ENCODE assay signal across 3 cellular contexts in the genomic region with DNA sequence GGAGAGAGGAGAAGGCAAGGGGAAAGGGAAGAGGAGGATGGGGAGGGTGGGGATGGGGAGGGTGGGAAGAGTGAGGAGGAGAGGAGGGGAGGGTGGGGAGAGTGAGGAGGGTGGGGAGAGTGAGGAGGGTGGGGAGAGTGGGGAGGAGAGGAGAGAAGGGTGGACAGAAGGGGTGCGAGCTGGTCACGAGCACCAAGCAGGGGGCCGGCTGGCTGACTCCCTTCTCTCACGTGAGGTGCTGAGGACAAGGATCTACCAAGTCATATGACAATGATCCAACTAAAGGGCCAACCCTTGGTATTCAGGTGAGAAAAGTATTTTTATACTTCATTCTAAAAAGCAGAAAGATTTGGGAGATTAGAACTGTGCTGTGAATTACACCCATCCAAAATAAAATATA.
"Had no signal": no experiment of that assay in that cellular context is flagged by ENCODE, and none has a peak within 500 bp of the region (broad histone marks: within the 10 kb centered on the region; RNA-seq: fewer than 3 reads in every experiment).

No MANE protein-coding gene starts in this region.

- H3K4me3 ChIP-seq: GM12878 had no signal

- ATAC-seq: GM12878 had no signal

- DNase-seq: GDM1, GF-D8 had no signal
